11 cellular contexts compared by ENCODE assay signal in the genomic region with DNA sequence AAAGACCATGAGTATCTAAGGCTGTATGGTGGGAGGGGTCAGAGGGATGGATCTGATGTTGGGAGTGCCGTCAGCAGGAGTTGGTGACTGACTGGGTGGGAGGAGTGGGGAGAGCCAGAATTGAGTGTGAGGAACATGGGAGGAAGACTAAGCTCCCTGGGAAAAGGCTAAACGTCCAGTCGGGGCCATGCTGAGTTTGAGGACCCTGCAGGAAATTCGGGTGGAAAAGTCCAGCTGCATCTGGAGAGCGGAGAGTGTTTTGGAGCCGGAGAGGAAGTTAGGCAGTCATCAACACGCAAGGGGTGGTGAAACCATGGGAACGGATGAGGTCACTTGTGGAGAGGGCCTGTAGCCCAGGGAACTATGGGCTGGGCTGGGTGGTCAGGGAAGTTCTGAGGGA.
DNase-seq lines count a peak whose midpoint lies in the region; ATAC-seq and TF ChIP-seq lines count a peak whose summit lies in the region.
"Had no signal": no experiment of that assay in that cellular context is flagged by ENCODE, and none has a peak within 500 bp of the region (broad histone marks: within the 10 kb centered on the region; RNA-seq: fewer than 3 reads in every experiment).

No MANE protein-coding gene starts in this region.

- H3K27ac Mint-ChIP-seq in stimulated activated memory B cell treated with anti-CD40 and anti-IgM and Interleukin-4, amounts not matched to agents 10 μg/mL and 1 μg/mL and 100 μg/mL, for 72 hours = no peak overlapping the region
- H3K27ac Mint-ChIP-seq: mesothelial cell of epicardium had no signal

- H3K27me3 ChIP-seq in adrenal gland = no peaks in the 10 kb centered on the region
- H3K27me3 ChIP-seq in left ventricle myocardium inferior (ENCODE audit: low read depth) = no peaks in the 10 kb centered on the region

- TF ChIP-seq CTCF in adrenal gland (IDR thresholded peaks at IDR 0.05) (no peak), left ventricle myocardium inferior (IDR thresholded peaks at IDR 0.05; ENCODE audit: borderline replicate concordance) (no peak)

- no peaks in the 10 kb centered on the region for H3K9me3 ChIP-seq in adrenal gland (replicated peaks in 1 of 3)
- no peaks in the 10 kb centered on the region for H3K9me3 ChIP-seq in left ventricle myocardium inferior (replicated peaks)

- ATAC-seq in sciatic nerve (peak; percentile 78), HG03439 (IDR thresholded peaks at IDR 0.05; ENCODE audit: unreplicated experiment) (no peak)
- no peak for ATAC-seq in stimulated activated memory B cell treated with anti-CD40 and anti-IgM and Interleukin-4, amounts not matched to agents 10 μg/mL and 1 μg/mL and 100 μg/mL, for 72 hours

- no peaks in the 10 kb centered on the region for H3K9me3 Mint-ChIP-seq in stimulated activated memory B cell treated with anti-CD40 and anti-IgM and Interleukin-4, amounts not matched to agents 10 μg/mL and 1 μg/mL and 100 μg/mL, for 72 hours
- H3K9me3 Mint-ChIP-seq: mesothelial cell of epicardium had no signal

- no peak overlapping the region for H3K4me3 Mint-ChIP-seq in stimulated activated memory B cell treated with anti-CD40 and anti-IgM and Interleukin-4, amounts not matched to agents 10 μg/mL and 1 μg/mL and 100 μg/mL, for 72 hours
- H3K4me3 Mint-ChIP-seq: mesothelial cell of epicardium had no signal

- H3K4me1 Mint-ChIP-seq in stimulated activated memory B cell treated with anti-CD40 and anti-IgM and Interleukin-4, amounts not matched to agents 10 μg/mL and 1 μg/mL and 100 μg/mL, for 72 hours = peaks cover 17% of the 10 kb centered on the region
- H3K4me1 Mint-ChIP-seq: mesothelial cell of epicardium had no signal

- no peaks in the 10 kb centered on the region for H3K27me3 Mint-ChIP-seq in stimulated activated memory B cell treated with anti-CD40 and anti-IgM and Interleukin-4, amounts not matched to agents 10 μg/mL and 1 μg/mL and 100 μg/mL, for 72 hours

- DNase-seq in GM04504 (ENCODE audit: low read depth) (peak; percentile 82), adrenal gland (peak in 6 of 7 donors; percentile 47 to 77 (median 52)), left ventricle myocardium inferior (peak; percentile 61), sciatic nerve (ENCODE audit: low spot score) (no peak), HK-2 (ENCODE audit: unreplicated experiment) (no peak)
- no peak for DNase-seq in NK-92 treated with Interleukin-12 subunit alpha and Interleukin-12 subunit beta, amount 100 ng/mL, for 24 hours (lab: John Stamatoyannopoulos, UW)
- DNase-seq: DMS79 treated with DMSO at 0.1 percent for 48 hours; effector CD8-positive, alpha-beta T cell had no signal

- H3K36me3 ChIP-seq in adrenal gland (replicated peaks in 1 of 2) = peaks cover 0 to 4% of the 10 kb centered on the region in 2 donors
- H3K36me3 ChIP-seq in left ventricle myocardium inferior = peaks cover 20% of the 10 kb centered on the region

- H3K4me1 ChIP-seq in adrenal gland (replicated peaks in 1 of 2) (peaks cover 0 to 27% of the 10 kb centered on the region in 2 donors), left ventricle myocardium inferior (peaks cover 80% of the 10 kb centered on the region)

- H3K36me3 Mint-ChIP-seq in stimulated activated memory B cell treated with anti-CD40 and anti-IgM and Interleukin-4, amounts not matched to agents 10 μg/mL and 1 μg/mL and 100 μg/mL, for 72 hours = peaks cover 37% of the 10 kb centered on the region

- no peak for TF ChIP-seq POLR2A in adrenal gland (IDR thresholded peaks at IDR 0.05)

- H3K27ac ChIP-seq in adrenal gland (peak overlapping the region in 1 of 5 donors; percentile 56), left ventricle myocardium inferior (replicated peaks) (peak overlapping the region; percentile 74)

- H3K4me3 ChIP-seq in adrenal gland = no peak overlapping the region
- H3K4me3 ChIP-seq in left ventricle myocardium inferior = peak overlapping the region; percentile 26

- intact Hi-C loops in adrenal gland (cut with DNase I) (no loop called here), left ventricle myocardium inferior (cut with micrococcal nuclease) (no loop called here), sciatic nerve (cut with DNase I) (no loop called here)

- WGBS in adrenal gland, 4 donors = 57 to 64% (median 61%) methylated on average over 8 of the region's 8 CpGs

Comparison
In these comparisons a context has a peak if more than half of its experiments do, and no peak if none do; other contexts are left out.
1. DNase-seq: peak in GM04504 (single experiment), adrenal gland (6 of 7) and left ventricle myocardium inferior (single experiment); none in sciatic nerve (single experiment), NK-92 treated with Interleukin-12 subunit alpha and Interleukin-12 subunit beta, amount 100 ng/mL, for 24 hours (single experiment) and HK-2 (single experiment).